ENCODE assay signal across 1 cellular context in the genomic region with DNA sequence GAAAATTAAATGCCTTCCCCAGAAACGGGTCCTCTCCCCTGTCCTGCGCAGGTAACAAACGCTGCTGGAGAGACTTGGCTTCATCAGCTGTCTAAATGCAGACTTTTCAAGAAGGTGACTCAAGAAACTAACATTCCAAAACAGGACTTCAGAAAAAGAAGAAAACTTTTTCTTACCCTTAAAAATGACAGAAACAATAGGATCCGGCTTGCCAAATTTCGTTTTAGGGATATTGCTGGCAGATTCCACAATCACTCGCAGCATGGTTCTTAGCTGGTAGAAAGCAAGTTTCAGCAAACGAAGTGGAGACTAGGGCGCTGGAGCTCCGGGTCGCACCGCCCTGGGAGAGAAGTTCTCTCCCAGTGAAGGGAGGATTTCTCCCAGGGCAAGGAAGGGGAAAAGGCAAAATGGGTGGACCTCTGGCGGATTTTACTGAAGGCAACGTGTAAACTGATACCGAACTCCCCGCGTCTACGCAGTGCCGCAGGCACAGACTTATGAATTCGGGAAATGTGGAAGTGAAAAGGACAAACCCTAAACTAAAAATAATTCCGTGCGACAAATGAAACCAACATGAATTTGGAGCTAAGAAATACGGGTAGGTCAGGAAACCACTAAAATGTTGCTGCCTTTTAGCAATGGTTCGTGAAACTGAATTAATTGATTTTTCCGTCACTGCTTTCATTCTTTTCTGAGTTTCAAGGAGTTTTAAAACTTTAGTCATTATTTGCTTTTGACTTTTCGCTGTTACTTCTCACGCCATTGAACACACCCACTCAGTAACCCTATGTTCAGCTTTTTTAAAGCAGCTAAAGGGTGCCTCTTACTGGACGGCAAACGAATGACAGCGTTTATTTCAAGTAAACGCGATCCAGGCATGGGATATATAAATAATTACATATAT.
TF ChIP-seq lines count a peak whose summit lies in the region.

A gene with protein sequence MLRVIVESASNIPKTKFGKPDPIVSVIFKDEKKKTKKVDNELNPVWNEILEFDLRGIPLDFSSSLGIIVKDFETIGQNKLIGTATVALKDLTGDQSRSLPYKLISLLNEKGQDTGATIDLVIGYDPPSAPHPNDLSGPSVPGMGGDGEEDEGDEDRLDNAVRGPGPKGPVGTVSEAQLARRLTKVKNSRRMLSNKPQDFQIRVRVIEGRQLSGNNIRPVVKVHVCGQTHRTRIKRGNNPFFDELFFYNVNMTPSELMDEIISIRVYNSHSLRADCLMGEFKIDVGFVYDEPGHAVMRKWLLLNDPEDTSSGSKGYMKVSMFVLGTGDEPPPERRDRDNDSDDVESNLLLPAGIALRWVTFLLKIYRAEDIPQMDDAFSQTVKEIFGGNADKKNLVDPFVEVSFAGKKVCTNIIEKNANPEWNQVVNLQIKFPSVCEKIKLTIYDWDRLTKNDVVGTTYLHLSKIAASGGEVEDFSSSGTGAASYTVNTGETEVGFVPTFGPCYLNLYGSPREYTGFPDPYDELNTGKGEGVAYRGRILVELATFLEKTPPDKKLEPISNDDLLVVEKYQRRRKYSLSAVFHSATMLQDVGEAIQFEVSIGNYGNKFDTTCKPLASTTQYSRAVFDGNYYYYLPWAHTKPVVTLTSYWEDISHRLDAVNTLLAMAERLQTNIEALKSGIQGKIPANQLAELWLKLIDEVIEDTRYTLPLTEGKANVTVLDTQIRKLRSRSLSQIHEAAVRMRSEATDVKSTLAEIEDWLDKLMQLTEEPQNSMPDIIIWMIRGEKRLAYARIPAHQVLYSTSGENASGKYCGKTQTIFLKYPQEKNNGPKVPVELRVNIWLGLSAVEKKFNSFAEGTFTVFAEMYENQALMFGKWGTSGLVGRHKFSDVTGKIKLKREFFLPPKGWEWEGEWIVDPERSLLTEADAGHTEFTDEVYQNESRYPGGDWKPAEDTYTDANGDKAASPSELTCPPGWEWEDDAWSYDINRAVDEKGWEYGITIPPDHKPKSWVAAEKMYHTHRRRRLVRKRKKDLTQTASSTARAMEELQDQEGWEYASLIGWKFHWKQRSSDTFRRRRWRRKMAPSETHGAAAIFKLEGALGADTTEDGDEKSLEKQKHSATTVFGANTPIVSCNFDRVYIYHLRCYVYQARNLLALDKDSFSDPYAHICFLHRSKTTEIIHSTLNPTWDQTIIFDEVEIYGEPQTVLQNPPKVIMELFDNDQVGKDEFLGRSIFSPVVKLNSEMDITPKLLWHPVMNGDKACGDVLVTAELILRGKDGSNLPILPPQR (N-terminal part only) (minus strand): TSS at position 404 of the 904 bp plus-strand sequence. CDS start 140 bp downstream, at position 264.

TF ChIP-seq in IMR-90, 13 proteins besides CTCF, POLR2A, EP300 and RAD21:
- TF ChIP-seq BHLHE40 (IDR thresholded peaks at IDR 0.05; ENCODE audit: low read depth, low read length) (no peak), SMC3 (IDR thresholded peaks at IDR 0.05; ENCODE audit: low read depth, low read length) (peak; percentile 79), MXI1 (IDR thresholded peaks at IDR 0.05; ENCODE audit: borderline replicate concordance, low read depth, low read length) (peak; percentile 43; the same call in 1 of the 2 replicates), NFE2L2 (IDR thresholded peaks at IDR 0.05; ENCODE audit: low read depth, low read length) (no peak), MAFK (IDR thresholded peaks at IDR 0.05; ENCODE audit: low read depth, low read length) (no peak), MAZ (IDR thresholded peaks at IDR 0.05; ENCODE audit: borderline replicate concordance, low read depth, low read length) (no peak)
